15 cellular contexts compared by ENCODE assay signal in the genomic region with DNA sequence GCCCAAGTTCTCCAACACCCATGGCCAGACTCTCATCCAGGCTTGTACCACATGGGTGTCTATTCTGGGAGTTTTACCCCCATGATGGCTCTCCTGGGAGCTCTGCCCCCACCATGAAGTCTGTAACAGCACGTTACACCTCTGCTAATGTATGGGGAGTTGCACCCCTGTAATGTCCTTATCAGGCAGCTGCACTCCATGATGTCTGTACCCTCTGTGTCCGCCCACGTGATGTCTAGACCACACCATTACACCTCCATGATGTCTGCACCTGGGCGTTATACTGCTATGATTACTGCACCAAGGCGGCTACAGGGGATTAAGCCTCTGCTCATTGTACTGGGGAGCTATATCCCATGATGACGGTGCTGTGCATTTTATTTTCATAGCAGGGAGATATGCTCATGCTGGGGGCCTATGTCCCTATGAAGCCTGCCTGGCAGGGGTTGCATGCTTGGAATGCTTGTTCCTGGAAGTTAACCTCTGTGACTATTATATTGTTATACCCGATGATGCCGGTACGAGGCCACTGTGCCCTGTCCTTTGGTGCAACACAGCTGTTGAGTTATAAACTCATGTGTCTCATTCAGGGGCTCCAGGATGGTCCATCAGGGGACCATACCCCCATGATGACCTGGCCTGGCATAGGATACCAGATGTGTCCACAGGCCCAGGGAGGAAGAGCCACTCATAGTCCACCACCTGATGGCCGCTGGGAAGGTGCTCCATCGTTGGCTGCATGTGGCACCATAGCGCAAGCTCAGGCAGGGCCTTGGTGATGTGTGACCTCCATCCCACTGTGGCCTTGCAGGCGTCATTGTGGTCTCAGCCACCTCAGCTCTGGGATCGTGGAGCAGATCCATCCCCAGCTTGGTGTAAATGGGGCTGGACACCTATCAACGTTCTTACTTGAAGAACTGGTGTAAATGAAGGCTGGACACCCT. TPM values are rescaled to one million over a fixed set of nuclear protein-coding genes. Genes with fewer than 3 reads are reported as not detected.
DNase-seq lines count a peak whose midpoint lies in the region; ATAC-seq and TF ChIP-seq lines count a peak whose summit lies in the region.
"Had no signal": no experiment of that assay in that cellular context is flagged by ENCODE, and none has a peak within 500 bp of the region (broad histone marks: within the 10 kb centered on the region; RNA-seq: fewer than 3 reads in every experiment).

No MANE protein-coding gene starts in this region.

- peaks cover 96% of the 10 kb centered on the region for H3K36me3 ChIP-seq in RWPE2 (ENCODE audit: low read depth)
- H3K36me3 ChIP-seq: adrenal gland had no signal

- peaks cover 9% of the 10 kb centered on the region for H3K27me3 Mint-ChIP-seq in nephron (ENCODE audit: low read depth)
- H3K27me3 Mint-ChIP-seq in stimulated activated naive B cell treated with anti-CD40 and anti-IgM and Interleukin-4, amounts not matched to agents 10 μg/mL and 1 μg/mL and 100 μg/mL, for 72 hours, result peaks cover 15 to 27% of the 10 kb centered on the region in 2 donors
- H3K27me3 Mint-ChIP-seq in osteocyte (ENCODE audit: unreplicated experiment), result no peaks in the 10 kb centered on the region

- H3K4me1 ChIP-seq in RWPE2 (ENCODE audit: insufficient read depth, poor library complexity, severe bottlenecking), result peaks cover 24% of the 10 kb centered on the region

- H3K27ac ChIP-seq in RWPE2 (ENCODE audit: poor library complexity, severe bottlenecking), result peak overlapping the region; percentile 74
- peak overlapping the region; percentile 28 for H3K27ac ChIP-seq in epithelial cell of prostate
- peak overlapping the region; percentile 96 for H3K27ac ChIP-seq in temporal lobe (ENCODE audit: low read depth, low read length)
- H3K27ac ChIP-seq: foreskin keratinocyte had no signal

- ATAC-seq in RWPE2 (ENCODE audit: low read depth) (no peak), HG02759 (IDR thresholded peaks at IDR 0.05; ENCODE audit: unreplicated experiment) (no peak)
- ATAC-seq in stimulated activated naive B cell treated with anti-CD40 and anti-IgM and Interleukin-4, amounts not matched to agents 10 μg/mL and 1 μg/mL and 100 μg/mL, for 72 hours (replicated peaks), result no peak

- no peaks in the 10 kb centered on the region for H3K27me3 ChIP-seq in RWPE2 (ENCODE audit: insufficient read depth, poor library complexity, severe bottlenecking)
- H3K27me3 ChIP-seq: adrenal gland, foreskin keratinocyte had no signal

- H3K4me1 Mint-ChIP-seq in nephron (peaks cover 65% of the 10 kb centered on the region), osteocyte (ENCODE audit: unreplicated experiment) (no peaks in the 10 kb centered on the region)
- H3K4me1 Mint-ChIP-seq in stimulated activated naive B cell treated with anti-CD40 and anti-IgM and Interleukin-4, amounts not matched to agents 10 μg/mL and 1 μg/mL and 100 μg/mL, for 72 hours, result no peaks in the 10 kb centered on the region

- H3K9me3 Mint-ChIP-seq in nephron (no peaks in the 10 kb centered on the region), osteocyte (ENCODE audit: unreplicated experiment) (no peaks in the 10 kb centered on the region)
- no peaks in the 10 kb centered on the region for H3K9me3 Mint-ChIP-seq in stimulated activated naive B cell treated with anti-CD40 and anti-IgM and Interleukin-4, amounts not matched to agents 10 μg/mL and 1 μg/mL and 100 μg/mL, for 72 hours

- peaks cover 25% of the 10 kb centered on the region for H3K36me3 Mint-ChIP-seq in nephron (ENCODE audit: low read depth)
- H3K36me3 Mint-ChIP-seq in stimulated activated naive B cell treated with anti-CD40 and anti-IgM and Interleukin-4, amounts not matched to agents 10 μg/mL and 1 μg/mL and 100 μg/mL, for 72 hours, result no peaks in the 10 kb centered on the region
- peaks cover 5% of the 10 kb centered on the region for H3K36me3 Mint-ChIP-seq in osteocyte (ENCODE audit: unreplicated experiment)

- TF ChIP-seq CTCF in RWPE2 (IDR thresholded peaks at IDR 0.05; ENCODE audit: poor library complexity, severe bottlenecking) (no peak), nephron (IDR thresholded peaks at IDR 0.05; ENCODE audit: unreplicated experiment in 3 of 3) (no peak), osteocyte (IDR thresholded peaks at IDR 0.05) (no peak)

- H3K27ac Mint-ChIP-seq in nephron (peak overlapping the region; percentile 44 to 84 (median 57)), osteocyte (ENCODE audit: unreplicated experiment) (no peak overlapping the region)
- H3K27ac Mint-ChIP-seq in stimulated activated naive B cell treated with anti-CD40 and anti-IgM and Interleukin-4, amounts not matched to agents 10 μg/mL and 1 μg/mL and 100 μg/mL, for 72 hours, result no peak overlapping the region

- H3K9me3 ChIP-seq in RWPE2 (ENCODE audit: severe bottlenecking), result no peaks in the 10 kb centered on the region
- H3K9me3 ChIP-seq: adrenal gland had no signal

- no peak overlapping the region for H3K4me3 ChIP-seq in RWPE2 (ENCODE audit: severe bottlenecking)
- H3K4me3 ChIP-seq: adrenal gland had no signal

- DNase-seq in RWPE2 (ENCODE audit: low spot score) (no peak), epithelial cell of prostate (ENCODE audit: low read depth, low spot score) (no peak), NCI-H2081 (lab: John Stamatoyannopoulos, UW) (no peak), osteocyte (ENCODE audit: extremely low spot score, unreplicated experiment) (no peak)
- no peak for DNase-seq in stimulated activated naive B cell treated with anti-CD40 and anti-IgM and Interleukin-4, amounts not matched to agents 10 μg/mL and 1 μg/mL and 100 μg/mL, for 72 hours
- DNase-seq: activated CD4-positive, alpha-beta T cell treated with anti-CD3 and anti-CD28 coated beads for 48 hours; activated effector memory CD4-positive, alpha-beta T cell treated with Interleukin-2 at 50 U/mL for 16 hours; IMR-90; stimulated activated CD8-positive, alpha-beta memory T cell treated with anti-CD3 and anti-CD28 coated beads, Interleukin-4, amount 100 ng/mL, for 48 hours; SW 1271 had no signal

- H3K4me3 Mint-ChIP-seq in nephron (no peak overlapping the region), osteocyte (ENCODE audit: unreplicated experiment) (no peak overlapping the region)
- H3K4me3 Mint-ChIP-seq in stimulated activated naive B cell treated with anti-CD40 and anti-IgM and Interleukin-4, amounts not matched to agents 10 μg/mL and 1 μg/mL and 100 μg/mL, for 72 hours, result no peak overlapping the region

RNA-seq across cellular contexts. Expression of gene PTPRF, which starts 12.1 kb away (rescaled TPM):
- total RNA-seq in temporal lobe (60.7 TPM), osteocyte (37.3 and 45.1 TPM in 2 replicates)

Comparison
In these comparisons a context has a peak if more than half of its experiments do, and no peak if none do; other contexts are left out.
1. H3K27ac ChIP-seq: peak in every context shown above with its lines; median percentile 96 in temporal lobe; 74 in RWPE2; 28 in epithelial cell of prostate.
2. H3K27ac Mint-ChIP-seq: peak in nephron (3 of 3); none in stimulated activated naive B cell treated with anti-CD40 and anti-IgM and Interleukin-4, amounts not matched to agents 10 μg/mL and 1 μg/mL and 100 μg/mL, for 72 hours (single experiment) and osteocyte (single experiment).